In the genomic region with DNA sequence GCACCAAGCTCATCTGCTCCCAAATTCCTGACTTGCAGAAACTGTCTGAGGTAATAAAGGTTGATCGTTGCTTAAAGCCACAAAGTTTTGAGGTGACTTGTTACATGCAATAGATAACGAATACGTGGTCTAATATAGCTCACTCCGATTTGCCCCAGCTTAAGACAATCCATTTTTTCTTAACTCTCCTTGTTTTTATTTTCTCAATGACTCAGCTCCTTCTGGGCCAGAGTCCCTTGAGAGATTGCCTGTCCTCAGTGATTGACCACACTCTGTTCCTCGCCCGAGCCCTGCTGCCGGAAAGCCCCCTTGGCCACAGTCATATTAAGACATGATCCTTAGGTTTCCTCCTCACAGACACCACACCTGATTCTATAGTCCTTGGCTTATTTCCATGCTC, we compare ENCODE assay signal across 1 cellular context.
TF ChIP-seq lines count a peak whose summit lies in the region.

No MANE protein-coding gene starts in this region.

TF ChIP-seq in SK-N-SH treated with all-trans-retinoic acid at 6 μM for 48 hours, 23 proteins besides CTCF, POLR2A, EP300 and RAD21 (continued from another document):
- TF ChIP-seq, protein P1, sequence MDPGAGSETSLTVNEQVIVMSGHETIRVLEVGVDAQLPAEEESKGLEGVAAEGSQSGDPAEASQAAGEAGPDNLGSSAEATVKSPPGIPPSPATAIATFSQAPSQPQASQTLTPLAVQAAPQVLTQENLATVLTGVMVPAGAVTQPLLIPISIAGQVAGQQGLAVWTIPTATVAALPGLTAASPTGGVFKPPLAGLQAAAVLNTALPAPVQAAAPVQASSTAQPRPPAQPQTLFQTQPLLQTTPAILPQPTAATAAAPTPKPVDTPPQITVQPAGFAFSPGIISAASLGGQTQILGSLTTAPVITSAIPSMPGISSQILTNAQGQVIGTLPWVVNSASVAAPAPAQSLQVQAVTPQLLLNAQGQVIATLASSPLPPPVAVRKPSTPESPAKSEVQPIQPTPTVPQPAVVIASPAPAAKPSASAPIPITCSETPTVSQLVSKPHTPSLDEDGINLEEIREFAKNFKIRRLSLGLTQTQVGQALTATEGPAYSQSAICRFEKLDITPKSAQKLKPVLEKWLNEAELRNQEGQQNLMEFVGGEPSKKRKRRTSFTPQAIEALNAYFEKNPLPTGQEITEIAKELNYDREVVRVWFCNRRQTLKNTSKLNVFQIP (CRISPR knock-in tag; IDR thresholded peaks at IDR 0.05; ENCODE audit: borderline replicate concordance, low read depth): no peak
- TF ChIP-seq ZNF8 (CRISPR knock-in tag; IDR thresholded peaks at IDR 0.05): no peak
TF ChIP-seq in SK-N-SH treated with all-trans-retinoic acid at 6 μM for 48 hours: peak in this region for 0.
